Comparison of ENCODE assay signal across 8 cellular contexts in genomic region chr6:29976253-29976587, GRCh38. TPM values are rescaled to one million over a fixed set of nuclear protein-coding genes. Genes with fewer than 3 reads are reported as not detected.
DNase-seq lines count a peak whose midpoint lies in the region; ATAC-seq and TF ChIP-seq lines count a peak whose summit lies in the region.

No MANE protein-coding gene starts in this region.

- CTCF ChIA-PET in Caco-2 (lab: Charles Lee) = no interaction called here

- TF ChIP-seq CTCF in Caco-2 (IDR thresholded peaks at IDR 0.05; ENCODE audit: insufficient read depth in 1 of 2, low read depth in 1 of 2, low read length in 1 of 2, severe bottlenecking in 1 of 2, unreplicated experiment in 1 of 2) = no peak
- no peak for TF ChIP-seq CTCF in RWPE2 (IDR thresholded peaks at IDR 0.05; ENCODE audit: poor library complexity, severe bottlenecking)
- no peak for TF ChIP-seq CTCF in epithelial cell of proximal tubule (conservative IDR thresholded peaks at IDR 0.05; ENCODE audit: low read depth, low read length)
- no peak for TF ChIP-seq CTCF in ovary (IDR thresholded peaks at IDR 0.05)

- H3K27me3 ChIP-seq in Caco-2 (replicated peaks; ENCODE audit: control insufficient read depth, insufficient read depth, low read length) (no peaks in the 10 kb centered on the region), RWPE2 (ENCODE audit: insufficient read depth, poor library complexity, severe bottlenecking) (peaks cover 6% of the 10 kb centered on the region), ovary (no peaks in the 10 kb centered on the region)

- no peak for TF ChIP-seq EP300 in ovary (IDR thresholded peaks at IDR 0.05)

- WGBS in ovary, 3 donors = 4 to 13% (median 9%) methylated on average over 8 of the region's 8 CpGs

- peak overlapping the region; percentile 88 for H3K4me3 Mint-ChIP-seq in Caco-2 (ENCODE audit: unreplicated experiment)

- H3K9me3 ChIP-seq in Caco-2 (no peaks in the 10 kb centered on the region), RWPE2 (ENCODE audit: severe bottlenecking) (no peaks in the 10 kb centered on the region), ovary (no peaks in the 10 kb centered on the region)

- intact Hi-C loops in Caco-2 (cut with micrococcal nuclease; ENCODE audit: unreplicated experiment) = loop anchor here (5.0 kb wide), 1 partner anchor 89 kb away; no protein-coding TSS in a partner anchor
- intact Hi-C loops in ovary (cut with DNase I) = loop anchor here in 1 of 4 donors (5.0 kb wide), 1 partner anchor 49 kb away; no protein-coding TSS in a partner anchor

- peaks cover 7% of the 10 kb centered on the region for H3K36me3 Mint-ChIP-seq in Caco-2 (ENCODE audit: insufficient read depth, unreplicated experiment)

- H3K36me3 ChIP-seq in Caco-2 (ENCODE audit: control insufficient read depth, insufficient read depth, low read length) = no peaks in the 10 kb centered on the region
- no peaks in the 10 kb centered on the region for H3K36me3 ChIP-seq in RWPE2 (ENCODE audit: low read depth)
- H3K36me3 ChIP-seq in ovary = no peaks in the 10 kb centered on the region

- H3K9me3 Mint-ChIP-seq in Caco-2 (ENCODE audit: unreplicated experiment) = no peaks in the 10 kb centered on the region

- BruUV-seq in Caco-2 (replicated peaks; lab: Mats Ljungman, UMichigan) = no TSS peak

- no peak for TF ChIP-seq POLR2A in ovary (IDR thresholded peaks at IDR 0.05)

- H3K4me1 ChIP-seq in Caco-2 = no peaks in the 10 kb centered on the region
- no peaks in the 10 kb centered on the region for H3K4me1 ChIP-seq in RWPE2 (ENCODE audit: insufficient read depth, poor library complexity, severe bottlenecking)
- H3K4me1 ChIP-seq in ovary (ENCODE audit: insufficient read depth) = peaks cover 6% of the 10 kb centered on the region

- no peak overlapping the region for H3K27ac ChIP-seq in RWPE2 (ENCODE audit: poor library complexity, severe bottlenecking)
- H3K27ac ChIP-seq in ovary = peak overlapping the region; percentile 66 to 95

- H3K27ac Mint-ChIP-seq in Caco-2 (ENCODE audit: unreplicated experiment) = peak overlapping the region; percentile 78

- H3K4me1 Mint-ChIP-seq in Caco-2 (ENCODE audit: low read depth, unreplicated experiment) = peaks cover 7% of the 10 kb centered on the region

- POLR2A ChIA-PET in Caco-2 (lab: Charles Lee) = no interaction called here

- ATAC-seq in RWPE2 (ENCODE audit: low read depth) (no peak), HG02588 (IDR thresholded peaks at IDR 0.05; ENCODE audit: unreplicated experiment) (no peak)

- no peak for DNase-seq in Caco-2
- no peak for DNase-seq in RWPE2 (ENCODE audit: low spot score)
- no peak for DNase-seq in epithelial cell of proximal tubule (ENCODE audit: low read depth)
- DNase-seq in ovary = no peak
- no peak for DNase-seq in occipital lobe (lab: John Stamatoyannopoulos, UW)
- no peak for DNase-seq in MV-4-11 (lab: John Stamatoyannopoulos, UW)
- DNase-seq in NCI-H748 (lab: John Stamatoyannopoulos, UW; ENCODE audit: unreplicated experiment) = no peak

- H3K4me3 ChIP-seq in Caco-2 (ENCODE audit: low read depth, low read length) (peak overlapping the region; percentile 57), RWPE2 (ENCODE audit: severe bottlenecking) (peak overlapping the region; percentile 37), epithelial cell of proximal tubule (ENCODE audit: low read depth, low read length) (peak overlapping the region; percentile 64), ovary (peak overlapping the region; percentile 43)

- peaks cover 11% of the 10 kb centered on the region for H3K27me3 Mint-ChIP-seq in Caco-2 (ENCODE audit: insufficient read depth, unreplicated experiment)

RNA-seq across cellular contexts. Expression of gene HLA-A, which starts 33.9 kb away (rescaled TPM):
- total RNA-seq in Caco-2 (2022) (192 and 198 TPM in 2 replicates), epithelial cell of proximal tubule (132 and 479 TPM in 2 replicates), ovary (100 to 1,000 TPM; 269 to 430 (median 310) TPM), occipital lobe (46.6 TPM)
- polyA plus RNA-seq in ovary = 100 to 1,000 TPM; 511 to 543 TPM
